40 cellular contexts compared by ENCODE assay signal in the genomic region with DNA sequence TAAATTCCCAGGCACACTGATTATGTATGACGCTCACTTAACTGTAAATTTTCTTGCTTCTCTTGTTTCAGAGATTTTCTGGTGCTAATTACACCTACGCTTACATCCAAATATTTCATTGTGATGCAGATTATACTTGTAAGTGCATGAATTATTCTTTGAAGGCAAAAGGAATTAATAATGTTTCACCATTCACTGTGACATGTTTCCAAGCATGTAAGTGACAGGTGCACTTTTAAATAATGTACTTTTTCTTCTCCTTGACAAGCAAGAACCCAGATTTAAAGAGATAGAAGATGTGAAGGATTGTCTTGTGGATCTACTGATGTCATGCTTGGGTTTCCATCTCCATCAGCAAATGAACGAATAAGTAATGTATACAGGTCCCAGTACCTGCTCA. TPM values are rescaled to one million over a fixed set of nuclear protein-coding genes. Genes with fewer than 3 reads are reported as not detected.
"Had no signal": no experiment of that assay in that cellular context is flagged by ENCODE, and none has a peak within 500 bp of the region (broad histone marks: within the 10 kb centered on the region; RNA-seq: fewer than 3 reads in every experiment).

No MANE protein-coding gene starts in this region.

- H3K27ac ChIP-seq: adrenal gland, ascending aorta, body of pancreas, brain microvascular endothelial cell, cardiac muscle cell had no signal

- ATAC-seq: activated naive CD4-positive, alpha-beta T cell treated with anti-CD3 and anti-CD28 coated beads, Interleukin-2, amount 50 U/mL, for 72 hours; activated naive CD8-positive, alpha-beta T cell treated with anti-CD3 and anti-CD28 coated beads, Interleukin-2, amount 50 U/mL, for 24 hours; activated T-cell treated with anti-CD3 and anti-CD28 coated beads, Interleukin-2, amount 50 U/mL, for 4 hours; activated T-cell treated with anti-CD3 and anti-CD28 coated beads, Interleukin-2, amount 50 U/mL, for 72 hours; activated T-helper 17 cell treated with anti-CD3 and anti-CD28 coated beads, Interleukin-2, amount 50 U/mL, for 72 hours; body of pancreas had no signal

- H3K9me3 ChIP-seq: adrenal gland, ascending aorta had no signal

- H3K27ac Mint-ChIP-seq: activated naive CD4-positive, alpha-beta T cell treated with anti-CD3 and anti-CD28 coated beads for 36 hours; activated naive CD4-positive, alpha-beta T cell treated with anti-CD3 and anti-CD28 coated beads, Interleukin-2, amount 10 ng/mL, durations not matched to agents 7 days and 5 days; activated naive CD4-positive, alpha-beta T cell treated with anti-CD3 and anti-CD28 coated beads, Interleukin-2, amount 50 U/mL, for 24 hours; activated naive CD4-positive, alpha-beta T cell treated with anti-CD3 and anti-CD28 coated beads, Interleukin-2, amount 50 U/mL, for 72 hours; activated naive CD8-positive, alpha-beta T cell; activated naive CD8-positive, alpha-beta T cell treated with anti-CD3 and anti-CD28 coated beads for 36 hours; activated naive CD8-positive, alpha-beta T cell treated with anti-CD3 and anti-CD28 coated beads, Interleukin-2, amount 10 ng/mL, durations not matched to agents 7 days and 5 days; activated naive CD8-positive, alpha-beta T cell treated with anti-CD3 and anti-CD28 coated beads, Interleukin-2, amount 50 U/mL, for 24 hours; activated T-cell treated with anti-CD3 and anti-CD28 coated beads, Interleukin-2, amount 50 U/mL, for 24 hours; activated T-cell treated with anti-CD3 and anti-CD28 coated beads, Interleukin-2, amount 50 U/mL, for 72 hours; activated T-helper 1 cell treated with anti-CD3 and anti-CD28 coated beads, Interleukin-12 subunit alpha, Interleukin-12 subunit beta, Interleukin-2, Interleukin-4 antibody, amounts not matched to agents 30 ng/mL and 10 ng/mL and 1 ng/mL, durations not matched to agents 14 hours and 24 hours and 36 hours; activated T-helper 17 cell treated with anti-CD3 and anti-CD28 coated beads, Interleukin-2, amount 50 U/mL, for 72 hours; activated T-helper 2 cell treated with anti-CD3 and anti-CD28 coated beads, Interferon-gamma antibody, Interleukin-2, Interleukin-4, amounts not matched to agents 10 μg/mL and 5 μg/mL and 100 μg/mL, durations not matched to agents 14 hours and 24 hours and 36 hours; brain had no signal

- H3K4me1 Mint-ChIP-seq: activated naive CD4-positive, alpha-beta T cell treated with anti-CD3 and anti-CD28 coated beads, Interleukin-2, amount 10 ng/mL, durations not matched to agents 7 days and 5 days; activated naive CD4-positive, alpha-beta T cell treated with anti-CD3 and anti-CD28 coated beads, Interleukin-2, amount 50 U/mL, for 24 hours; activated naive CD8-positive, alpha-beta T cell treated with anti-CD3 and anti-CD28 coated beads for 36 hours; activated naive CD8-positive, alpha-beta T cell treated with anti-CD3 and anti-CD28 coated beads, Interleukin-2, amount 10 ng/mL, durations not matched to agents 7 days and 5 days; activated naive CD8-positive, alpha-beta T cell treated with anti-CD3 and anti-CD28 coated beads, Interleukin-2, amount 50 U/mL, for 24 hours; activated T-helper 17 cell treated with anti-CD3 and anti-CD28 coated beads, Interleukin-2, amount 50 U/mL, for 72 hours; central memory CD8-positive, alpha-beta T cell had no signal

- DNase-seq: activated effector memory CD4-positive, alpha-beta T cell treated with anti-CD3 and anti-CD28 coated beads, Interleukin-2, amount 50 U/mL, for 16 hours; activated effector memory CD4-positive, alpha-beta T cell treated with Interleukin-2 at 50 U/mL for 16 hours; activated gamma-delta T cell; activated gamma-delta T cell treated with Interleukin-2 at 50 U/mL for 16 hours; activated naive CD4-positive, alpha-beta T cell; activated naive CD4-positive, alpha-beta T cell treated with anti-CD3 and anti-CD28 coated beads for 36 hours; activated naive CD4-positive, alpha-beta T cell treated with anti-CD3 and anti-CD28 coated beads, Interleukin-2, amount 10 ng/mL, durations not matched to agents 7 days and 5 days; activated naive CD4-positive, alpha-beta T cell treated with anti-CD3 and anti-CD28 coated beads, Interleukin-2, amount 50 U/mL, for 16 hours; activated naive CD4-positive, alpha-beta T cell treated with Interleukin-2 at 50 U/mL for 16 hours; activated naive CD8-positive, alpha-beta T cell treated with anti-CD3 and anti-CD28 coated beads for 36 hours; activated naive CD8-positive, alpha-beta T cell treated with anti-CD3 and anti-CD28 coated beads, Interleukin-2, amount 10 ng/mL, durations not matched to agents 7 days and 5 days; activated naive CD8-positive, alpha-beta T cell treated with anti-CD3 and anti-CD28 coated beads, Interleukin-2, amount 50 U/mL, for 24 hours; activated T-cell treated with anti-CD3 and anti-CD28 coated beads for 4 hours; activated T-cell treated with anti-CD3 and anti-CD28 coated beads, Interleukin-2, amount 50 U/mL, for 1 hour; activated T-cell treated with anti-CD3 and anti-CD28 coated beads, Interleukin-2, amount 50 U/mL, for 24 hours; activated T-cell treated with anti-CD3 and anti-CD28 coated beads, Interleukin-2, amount 50 U/mL, for 4 hours; activated T-cell treated with anti-CD3 and anti-CD28 coated beads, Interleukin-2, amount 50 U/mL, for 48 hours; activated T-cell treated with anti-CD3 and anti-CD28 coated beads, Interleukin-2, amount 50 U/mL, for 72 hours; adrenal gland; amniotic stem cell; amygdala; anterior cingulate cortex; aorta; body of pancreas; brain microvascular endothelial cell; central memory CD4-positive, alpha-beta T cell; cerebellar nuclear complex had no signal

- H3K4me3 ChIP-seq: adrenal gland, ascending aorta, body of pancreas, cardiac muscle cell had no signal

- H3K27me3 ChIP-seq: adrenal gland, ascending aorta, body of pancreas, brain microvascular endothelial cell, cardiac muscle cell had no signal

- H3K27me3 Mint-ChIP-seq: activated naive CD4-positive, alpha-beta T cell treated with anti-CD3 and anti-CD28 coated beads, Interleukin-2, amount 10 ng/mL, durations not matched to agents 7 days and 5 days; activated T-helper 17 cell treated with anti-CD3 and anti-CD28 coated beads, Interleukin-2, amount 50 U/mL, for 72 hours; central memory CD8-positive, alpha-beta T cell had no signal

- H3K9me3 Mint-ChIP-seq: activated naive CD4-positive, alpha-beta T cell treated with anti-CD3 and anti-CD28 coated beads for 36 hours; activated naive CD4-positive, alpha-beta T cell treated with anti-CD3 and anti-CD28 coated beads, Interleukin-2, amount 50 U/mL, for 24 hours; activated naive CD4-positive, alpha-beta T cell treated with anti-CD3 and anti-CD28 coated beads, Interleukin-2, amount 50 U/mL, for 72 hours; activated naive CD8-positive, alpha-beta T cell treated with anti-CD3 and anti-CD28 coated beads, Interleukin-2, amount 10 ng/mL, durations not matched to agents 7 days and 5 days; activated T-cell treated with anti-CD3 and anti-CD28 coated beads, Interleukin-2, amount 50 U/mL, for 24 hours; activated T-cell treated with anti-CD3 and anti-CD28 coated beads, Interleukin-2, amount 50 U/mL, for 4 hours; activated T-cell treated with anti-CD3 and anti-CD28 coated beads, Interleukin-2, amount 50 U/mL, for 72 hours; activated T-helper 1 cell treated with anti-CD3 and anti-CD28 coated beads, Interleukin-12 subunit alpha, Interleukin-12 subunit beta, Interleukin-2, Interleukin-4 antibody, amounts not matched to agents 30 ng/mL and 10 ng/mL and 1 ng/mL, durations not matched to agents 14 hours and 24 hours and 36 hours; activated T-helper 17 cell treated with anti-CD3 and anti-CD28 coated beads, Interleukin-2, amount 50 U/mL, for 72 hours; activated T-helper 2 cell treated with anti-CD3 and anti-CD28 coated beads, Interferon-gamma antibody, Interleukin-2, Interleukin-4, amounts not matched to agents 10 μg/mL and 5 μg/mL and 100 μg/mL, durations not matched to agents 14 hours and 24 hours and 36 hours; central memory CD8-positive, alpha-beta T cell had no signal

- H3K4me3 Mint-ChIP-seq: activated naive CD4-positive, alpha-beta T cell treated with anti-CD3 and anti-CD28 coated beads for 36 hours; activated naive CD4-positive, alpha-beta T cell treated with anti-CD3 and anti-CD28 coated beads, Interleukin-2, amount 10 ng/mL, durations not matched to agents 7 days and 5 days; activated naive CD4-positive, alpha-beta T cell treated with anti-CD3 and anti-CD28 coated beads, Interleukin-2, amount 50 U/mL, for 24 hours; activated naive CD8-positive, alpha-beta T cell; activated naive CD8-positive, alpha-beta T cell treated with anti-CD3 and anti-CD28 coated beads for 36 hours; activated naive CD8-positive, alpha-beta T cell treated with anti-CD3 and anti-CD28 coated beads, Interleukin-2, amount 10 ng/mL, durations not matched to agents 7 days and 5 days; activated naive CD8-positive, alpha-beta T cell treated with anti-CD3 and anti-CD28 coated beads, Interleukin-2, amount 50 U/mL, for 24 hours; activated T-cell treated with anti-CD3 and anti-CD28 coated beads, Interleukin-2, amount 50 U/mL, for 24 hours; activated T-cell treated with anti-CD3 and anti-CD28 coated beads, Interleukin-2, amount 50 U/mL, for 4 hours; activated T-cell treated with anti-CD3 and anti-CD28 coated beads, Interleukin-2, amount 50 U/mL, for 72 hours; activated T-helper 1 cell treated with anti-CD3 and anti-CD28 coated beads, Interleukin-12 subunit alpha, Interleukin-12 subunit beta, Interleukin-2, Interleukin-4 antibody, amounts not matched to agents 30 ng/mL and 10 ng/mL and 1 ng/mL, durations not matched to agents 14 hours and 24 hours and 36 hours; activated T-helper 17 cell treated with anti-CD3 and anti-CD28 coated beads, Interleukin-2, amount 50 U/mL, for 72 hours; brain; central memory CD8-positive, alpha-beta T cell had no signal

- H3K36me3 ChIP-seq: adrenal gland, ascending aorta, brain microvascular endothelial cell, cardiac muscle cell had no signal

- H3K4me1 ChIP-seq: adrenal gland, ascending aorta, body of pancreas had no signal

- H3K36me3 Mint-ChIP-seq: activated naive CD4-positive, alpha-beta T cell treated with anti-CD3 and anti-CD28 coated beads, Interleukin-2, amount 10 ng/mL, durations not matched to agents 7 days and 5 days; activated naive CD4-positive, alpha-beta T cell treated with anti-CD3 and anti-CD28 coated beads, Interleukin-2, amount 50 U/mL, for 24 hours; activated naive CD4-positive, alpha-beta T cell treated with anti-CD3 and anti-CD28 coated beads, Interleukin-2, amount 50 U/mL, for 72 hours; activated naive CD8-positive, alpha-beta T cell; activated naive CD8-positive, alpha-beta T cell treated with anti-CD3 and anti-CD28 coated beads for 36 hours; activated naive CD8-positive, alpha-beta T cell treated with anti-CD3 and anti-CD28 coated beads, Interleukin-2, amount 10 ng/mL, durations not matched to agents 7 days and 5 days; brain had no signal

RNA-seq across cellular contexts. Expression of a gene that starts 47.3 kb away (rescaled TPM):
- total RNA-seq: activated naive CD4-positive, alpha-beta T cell treated with anti-CD3 and anti-CD28 coated beads for 36 hours; activated naive CD4-positive, alpha-beta T cell treated with anti-CD3 and anti-CD28 coated beads, Interleukin-2, amount 50 U/mL, for 72 hours; activated naive CD8-positive, alpha-beta T cell treated with anti-CD3 and anti-CD28 coated beads for 36 hours; activated T-cell treated with anti-CD3 and anti-CD28 coated beads, Interleukin-2, amount 50 U/mL, for 4 hours; activated T-cell treated with anti-CD3 and anti-CD28 coated beads, Interleukin-2, amount 50 U/mL, for 72 hours; activated T-helper 1 cell treated with anti-CD3 and anti-CD28 coated beads, Interleukin-12 subunit alpha, Interleukin-12 subunit beta, Interleukin-2, Interleukin-4 antibody, amounts not matched to agents 30 ng/mL and 10 ng/mL and 1 ng/mL, durations not matched to agents 14 hours and 24 hours and 36 hours; aorta; ascending aorta; bronchial epithelial cell; cardiac muscle cell; cardiac septum; chondrocyte had no signal
- polyA plus RNA-seq: aorta, cardiac muscle cell had no signal
